Comparison of ENCODE assay signal across 8 cellular contexts in the genomic region with DNA sequence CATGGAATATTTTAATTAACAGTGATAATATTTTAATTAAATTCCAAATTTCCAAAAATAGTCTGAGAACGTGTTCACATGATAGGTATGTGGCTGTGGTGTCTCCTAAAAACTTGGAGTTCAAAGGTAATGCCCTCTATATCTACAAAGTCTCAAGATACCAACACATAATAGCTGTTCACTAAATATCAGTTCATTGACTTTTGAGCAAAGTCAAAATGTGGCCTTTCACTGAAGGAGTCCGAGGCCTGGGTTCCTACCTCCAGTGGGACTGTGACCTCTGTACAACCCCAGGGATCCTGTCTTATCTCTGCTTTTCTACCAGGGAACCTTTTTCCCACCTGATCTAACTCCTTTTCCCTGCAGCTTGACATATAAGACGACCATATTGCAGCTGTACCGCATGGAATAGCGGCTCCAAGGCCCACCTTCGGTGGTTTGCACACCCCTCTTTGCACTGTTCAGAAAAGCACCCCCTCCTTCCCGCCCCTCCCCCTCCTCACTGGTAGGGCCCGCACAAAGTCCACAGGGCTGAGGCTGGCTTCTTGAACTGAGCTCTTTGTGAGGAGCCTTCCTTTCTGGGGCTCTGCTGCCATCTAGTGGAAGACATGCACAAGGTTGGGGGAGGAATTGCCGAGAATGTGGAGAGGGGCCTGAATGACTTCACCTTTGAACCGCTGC.
DNase-seq lines count a peak whose midpoint lies in the region; ATAC-seq, FAIRE-seq and TF ChIP-seq lines count a peak whose summit lies in the region.

No MANE protein-coding gene starts in this region.

- no peak overlapping the region for H3K27ac ChIP-seq in HL-60 (replicated peaks)

- peak; percentile 70 for TF ChIP-seq CTCF in HL-60 (IDR thresholded peaks at IDR 0.05; ENCODE audit: insufficient read depth, low read length)

- ATAC-seq in GM21619 (IDR thresholded peaks at IDR 0.05; ENCODE audit: unreplicated experiment): no peak

- DNase-seq in HL-60 (ENCODE audit: low read depth in 1 of 2, low spot score in 1 of 2) (peak; percentile 76 to 89), NOMO-1 treated with dmso at 0.1 percent for 144 hours (lab: John Stamatoyannopoulos, UW; ENCODE audit: unreplicated experiment) (peak; percentile 39), midbrain (lab: John Stamatoyannopoulos, UW) (peak; percentile 87)
- peak; percentile 80 for DNase-seq in activated CD8-positive, alpha-beta memory T cell treated with anti-CD3 and anti-CD28 coated beads, Interleukin-2, amount 50 U/mL, for 1 hour (ENCODE audit: extremely low read depth)
- peak; percentile 63 to 74 for DNase-seq in stimulated activated CD8-positive, alpha-beta memory T cell treated with anti-CD3 and anti-CD28 coated beads, Interleukin-2, amount 100 ng/mL, for 48 hours (ENCODE audit: low read depth in 2 of 2)

- FAIRE-seq in endometrium (lab: Jason Lieb, UNC): peak; percentile 31

- H3K27me3 ChIP-seq in HL-60 (ENCODE audit: insufficient read depth, poor library complexity, severe bottlenecking): no peaks in the 10 kb centered on the region

- H3K4me3 ChIP-seq in GM08714 (ENCODE audit: low read length): peak overlapping the region; percentile 81
- H3K4me3 ChIP-seq in HL-60 (replicated peaks; ENCODE audit: insufficient read depth, low read length): no peak overlapping the region
